In genomic region chr11:10618490-10618889, GRCh38 we compare ENCODE assay signal across 27 cellular contexts. TPM values are rescaled to one million over a fixed set of nuclear protein-coding genes. Genes with fewer than 3 reads are reported as not detected.
DNase-seq lines count a peak whose midpoint lies in the region; ATAC-seq and TF ChIP-seq lines count a peak whose summit lies in the region.
"Had no signal": no experiment of that assay in that cellular context is flagged by ENCODE, and none has a peak within 500 bp of the region (broad histone marks: within the 10 kb centered on the region; RNA-seq: fewer than 3 reads in every experiment).

No MANE protein-coding gene starts in this region.

- no peaks in the 10 kb centered on the region for H3K9me3 Mint-ChIP-seq in activated naive CD8-positive, alpha-beta T cell treated with anti-CD3 and anti-CD28 coated beads, Interleukin-2, amount 50 U/mL, for 24 hours
- no peaks in the 10 kb centered on the region for H3K9me3 Mint-ChIP-seq in activated naive CD8-positive, alpha-beta T cell treated with anti-CD3 and anti-CD28 coated beads for 36 hours
- H3K9me3 Mint-ChIP-seq: activated CD4-positive, alpha-beta memory T cell treated with anti-CD3 and anti-CD28 coated beads for 36 hours; natural killer cell treated with Interleukin-12 subunit alpha and Interleukin-12 subunit beta and Interleukin-15 and Interleukin-18, amount 100 ng/mL, for 72 hours had no signal

- H3K27ac Mint-ChIP-seq in activated naive CD8-positive, alpha-beta T cell treated with anti-CD3 and anti-CD28 coated beads, Interleukin-2, amount 50 U/mL, for 24 hours = peak overlapping the region; percentile 16
- no peak overlapping the region for H3K27ac Mint-ChIP-seq in activated naive CD8-positive, alpha-beta T cell treated with anti-CD3 and anti-CD28 coated beads for 36 hours
- H3K27ac Mint-ChIP-seq: activated CD4-positive, alpha-beta memory T cell treated with anti-CD3 and anti-CD28 coated beads for 36 hours; natural killer cell treated with Interleukin-12 subunit alpha and Interleukin-12 subunit beta and Interleukin-15 and Interleukin-18, amount 100 ng/mL, for 72 hours had no signal

- intact Hi-C loops in esophagus muscularis mucosa (cut with DNase I) = no loop called here
- intact Hi-C loops in prostate gland (cut with DNase I) = loop anchor here (2.0 kb wide), 1 partner anchor 40 kb away; no protein-coding TSS in a partner anchor
- intact Hi-C loops in upper lobe of right lung (cut with DNase I) = no loop called here

- H3K4me1 ChIP-seq in esophagus muscularis mucosa (peaks cover 16 to 63% (median 40%) of the 10 kb centered on the region in 4 donors), prostate gland (replicated peaks) (no peaks in the 10 kb centered on the region), upper lobe of right lung (peaks cover 19% of the 10 kb centered on the region)

- no peaks in the 10 kb centered on the region for H3K27me3 Mint-ChIP-seq in activated naive CD8-positive, alpha-beta T cell treated with anti-CD3 and anti-CD28 coated beads, Interleukin-2, amount 50 U/mL, for 24 hours
- no peaks in the 10 kb centered on the region for H3K27me3 Mint-ChIP-seq in activated naive CD8-positive, alpha-beta T cell treated with anti-CD3 and anti-CD28 coated beads for 36 hours
- H3K27me3 Mint-ChIP-seq: memory B cell had no signal

- TF ChIP-seq CTCF in esophagus muscularis mucosa (IDR thresholded peaks at IDR 0.05) = no peak
- no peak for TF ChIP-seq CTCF in prostate gland (IDR thresholded peaks at IDR 0.05)
- TF ChIP-seq CTCF in upper lobe of right lung (IDR thresholded peaks at IDR 0.05) = no peak

- TF ChIP-seq EP300 in esophagus muscularis mucosa (IDR thresholded peaks at IDR 0.05) = peak; percentile 97

- no peaks in the 10 kb centered on the region for H3K36me3 Mint-ChIP-seq in activated naive CD8-positive, alpha-beta T cell treated with anti-CD3 and anti-CD28 coated beads, Interleukin-2, amount 50 U/mL, for 24 hours (ENCODE audit: low read depth)
- no peaks in the 10 kb centered on the region for H3K36me3 Mint-ChIP-seq in activated naive CD8-positive, alpha-beta T cell treated with anti-CD3 and anti-CD28 coated beads for 36 hours
- H3K36me3 Mint-ChIP-seq: activated CD4-positive, alpha-beta memory T cell treated with anti-CD3 and anti-CD28 coated beads for 36 hours; natural killer cell treated with Interleukin-12 subunit alpha and Interleukin-12 subunit beta and Interleukin-15 and Interleukin-18, amount 100 ng/mL, for 72 hours had no signal

- DNase-seq in activated naive CD8-positive, alpha-beta T cell treated with anti-CD3 and anti-CD28 coated beads, Interleukin-2, amount 50 U/mL, for 24 hours = no peak
- no peak for DNase-seq in activated naive CD8-positive, alpha-beta T cell treated with anti-CD3 and anti-CD28 coated beads for 36 hours
- peak; percentile 88 for DNase-seq in esophagus muscularis mucosa (ENCODE audit: extremely low spot score)
- DNase-seq in prostate gland (ENCODE audit: low spot score) = no peak
- no peak for DNase-seq in upper lobe of right lung
- DNase-seq in foreskin melanocyte = no peak
- no peak for DNase-seq in D341Med (ENCODE audit: low spot score)
- DNase-seq: 8988T; activated CD4-positive, alpha-beta memory T cell treated with anti-CD3 and anti-CD28 coated beads for 36 hours; activated CD4-positive, CD25-positive, alpha-beta regulatory T cell; activated gamma-delta T cell; AML-193; amniotic stem cell; caudate nucleus; erythroblast; kidney glomerular epithelial cell; NCI-H1048; NCI-H2029; NCI-H446 treated with DMSO at 0.1 percent for 48 hours; PC-3; SHP77 treated with DMSO at 0.1 percent for 48 hours; SW 1271; thyroid gland had no signal

- peak overlapping the region; percentile 80 to 89 (median 86) for H3K27ac ChIP-seq in esophagus muscularis mucosa (replicated peaks in 1 of 4)
- peak overlapping the region; percentile 1 to 48 for H3K27ac ChIP-seq in prostate gland
- peak overlapping the region; percentile 26 for H3K27ac ChIP-seq in upper lobe of right lung
- H3K27ac ChIP-seq: thyroid gland had no signal

- H3K9me3 ChIP-seq in esophagus muscularis mucosa (no peaks in the 10 kb centered on the region), prostate gland (no peaks in the 10 kb centered on the region), upper lobe of right lung (no peaks in the 10 kb centered on the region)
- H3K9me3 ChIP-seq: thyroid gland had no signal

- peaks cover 12% of the 10 kb centered on the region for H3K4me1 Mint-ChIP-seq in activated naive CD8-positive, alpha-beta T cell treated with anti-CD3 and anti-CD28 coated beads, Interleukin-2, amount 50 U/mL, for 24 hours
- H3K4me1 Mint-ChIP-seq in activated naive CD8-positive, alpha-beta T cell treated with anti-CD3 and anti-CD28 coated beads for 36 hours = peaks cover 5% of the 10 kb centered on the region

- H3K36me3 ChIP-seq in esophagus muscularis mucosa = peaks cover 0 to 30% (median 13%) of the 10 kb centered on the region in 4 donors
- H3K36me3 ChIP-seq in prostate gland = no peaks in the 10 kb centered on the region
- no peaks in the 10 kb centered on the region for H3K36me3 ChIP-seq in upper lobe of right lung
- H3K36me3 ChIP-seq: thyroid gland had no signal

- 55% methylated on average over 3 of the region's 3 CpGs for WGBS in esophagus muscularis mucosa
- WGBS in prostate gland = 55% methylated on average over 3 of the region's 3 CpGs

- no peaks in the 10 kb centered on the region for H3K27me3 ChIP-seq in esophagus muscularis mucosa
- no peaks in the 10 kb centered on the region for H3K27me3 ChIP-seq in prostate gland (replicated peaks; ENCODE audit: insufficient read depth)
- no peaks in the 10 kb centered on the region for H3K27me3 ChIP-seq in upper lobe of right lung
- H3K27me3 ChIP-seq: thyroid gland had no signal

- TF ChIP-seq POLR2A in esophagus muscularis mucosa (IDR thresholded peaks at IDR 0.05; ENCODE audit: low read depth) (no peak), prostate gland (IDR thresholded peaks at IDR 0.05) (no peak)

- ATAC-seq in activated naive CD8-positive, alpha-beta T cell treated with anti-CD3 and anti-CD28 coated beads, Interleukin-2, amount 50 U/mL, for 24 hours = no peak
- ATAC-seq in upper lobe of right lung (no peak), GM19397 (IDR thresholded peaks at IDR 0.05; ENCODE audit: unreplicated experiment) (no peak)
- ATAC-seq: natural killer cell treated with Interleukin-12 subunit alpha and Interleukin-12 subunit beta and Interleukin-15 and Interleukin-18, amount 100 ng/mL, for 72 hours; PC-3 had no signal

- no peak overlapping the region for H3K4me3 Mint-ChIP-seq in activated naive CD8-positive, alpha-beta T cell treated with anti-CD3 and anti-CD28 coated beads, Interleukin-2, amount 50 U/mL, for 24 hours
- H3K4me3 Mint-ChIP-seq in activated naive CD8-positive, alpha-beta T cell treated with anti-CD3 and anti-CD28 coated beads for 36 hours = no peak overlapping the region
- H3K4me3 Mint-ChIP-seq: activated CD4-positive, alpha-beta memory T cell treated with anti-CD3 and anti-CD28 coated beads for 36 hours; natural killer cell treated with Interleukin-12 subunit alpha and Interleukin-12 subunit beta and Interleukin-15 and Interleukin-18, amount 100 ng/mL, for 72 hours had no signal

- H3K4me3 ChIP-seq in esophagus muscularis mucosa (no peak overlapping the region), prostate gland (no peak overlapping the region), upper lobe of right lung (no peak overlapping the region)
- H3K4me3 ChIP-seq: thyroid gland had no signal

RNA-seq across cellular contexts. Expression of gene LYVE1, which starts 50.0 kb away (rescaled TPM):
- total RNA-seq in activated naive CD8-positive, alpha-beta T cell treated with anti-CD3 and anti-CD28 coated beads for 36 hours = not detected
- total RNA-seq in esophagus muscularis mucosa (100 to 1,000 TPM in 1 of 4 donors, 10 to 100 TPM in 3; 59.5 to 150 (median 74.3) TPM), prostate gland (1 to 10 TPM; 2.5 to 9.8 TPM), upper lobe of right lung (108 TPM)
- total RNA-seq: activated CD4-positive, alpha-beta memory T cell treated with anti-CD3 and anti-CD28 coated beads for 36 hours; LHCN-M2; natural killer cell treated with Interleukin-12 subunit alpha and Interleukin-12 subunit beta and Interleukin-15 and Interleukin-18, amount 100 ng/mL, for 72 hours; PC-3 had no signal

Comparison
In these comparisons a context has a peak if more than half of its experiments do, and no peak if none do; other contexts are left out.
1. H3K27ac ChIP-seq: peak in every context shown above with its lines; median percentile 86 in esophagus muscularis mucosa; 26 in upper lobe of right lung; 24 in prostate gland.
2. RNA of gene LYVE1, which starts 50.0 kb away (total RNA-seq): 108 TPM in upper lobe of right lung (single experiment) and 59.5 to 150 TPM in esophagus muscularis mucosa; 2.5 to 9.8 TPM in prostate gland and not detected in activated naive CD8-positive, alpha-beta T cell treated with anti-CD3 and anti-CD28 coated beads for 36 hours; every median in the first group is over 4 times any median in the second.